ENCODE assay signal across 1 cellular context in the genomic region with DNA sequence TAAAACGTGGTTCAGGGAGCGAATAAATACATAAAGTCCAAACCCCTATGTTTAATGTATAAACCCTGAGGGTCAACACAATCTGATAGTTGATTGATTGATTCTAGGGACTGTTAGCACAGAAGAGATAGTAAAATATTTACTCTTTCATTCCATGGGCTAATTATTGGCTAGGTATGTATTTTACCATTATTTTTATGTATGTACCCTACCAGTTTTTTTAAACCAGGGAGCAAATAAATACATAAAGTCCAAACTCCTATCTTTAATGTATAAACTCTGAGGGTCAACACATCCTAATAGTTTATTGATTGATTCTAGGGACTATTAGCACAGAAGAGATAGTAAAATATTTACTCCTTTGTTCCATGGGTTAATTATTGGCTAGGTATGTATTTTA.
TF ChIP-seq lines count a peak whose summit lies in the region.

No MANE protein-coding gene starts in this region.

TF ChIP-seq in HepG2, 621 proteins besides CTCF, POLR2A, EP300 and RAD21 (continued from another document and continues in another):
- TF ChIP-seq, protein P1, sequence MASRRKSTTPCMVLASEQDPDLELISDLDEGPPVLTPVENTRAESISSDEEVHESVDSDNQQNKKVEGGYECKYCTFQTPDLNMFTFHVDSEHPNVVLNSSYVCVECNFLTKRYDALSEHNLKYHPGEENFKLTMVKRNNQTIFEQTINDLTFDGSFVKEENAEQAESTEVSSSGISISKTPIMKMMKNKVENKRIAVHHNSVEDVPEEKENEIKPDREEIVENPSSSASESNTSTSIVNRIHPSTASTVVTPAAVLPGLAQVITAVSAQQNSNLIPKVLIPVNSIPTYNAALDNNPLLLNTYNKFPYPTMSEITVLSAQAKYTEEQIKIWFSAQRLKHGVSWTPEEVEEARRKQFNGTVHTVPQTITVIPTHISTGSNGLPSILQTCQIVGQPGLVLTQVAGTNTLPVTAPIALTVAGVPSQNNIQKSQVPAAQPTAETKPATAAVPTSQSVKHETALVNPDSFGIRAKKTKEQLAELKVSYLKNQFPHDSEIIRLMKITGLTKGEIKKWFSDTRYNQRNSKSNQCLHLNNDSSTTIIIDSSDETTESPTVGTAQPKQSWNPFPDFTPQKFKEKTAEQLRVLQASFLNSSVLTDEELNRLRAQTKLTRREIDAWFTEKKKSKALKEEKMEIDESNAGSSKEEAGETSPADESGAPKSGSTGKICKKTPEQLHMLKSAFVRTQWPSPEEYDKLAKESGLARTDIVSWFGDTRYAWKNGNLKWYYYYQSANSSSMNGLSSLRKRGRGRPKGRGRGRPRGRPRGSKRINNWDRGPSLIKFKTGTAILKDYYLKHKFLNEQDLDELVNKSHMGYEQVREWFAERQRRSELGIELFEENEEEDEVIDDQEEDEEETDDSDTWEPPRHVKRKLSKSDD (CRISPR knock-in tag; IDR thresholded peaks at IDR 0.05; ENCODE audit: low read depth), result no peak
- TF ChIP-seq RAD51 (IDR thresholded peaks at IDR 0.05; ENCODE audit: borderline replicate concordance) (no peak), HNF4G (IDR thresholded peaks at IDR 0.05; ENCODE audit: borderline replicate concordance, low read depth, low read length) (peak; percentile 61), HNF4G (CRISPR knock-in tag; IDR thresholded peaks at IDR 0.05; ENCODE audit: borderline replicate concordance, low read depth) (no peak), HIVEP1 (CRISPR knock-in tag; IDR thresholded peaks at IDR 0.05) (no peak), MTA1 (CRISPR knock-in tag; IDR thresholded peaks at IDR 0.05; ENCODE audit: borderline replicate concordance) (no peak), ZFP1 (CRISPR knock-in tag; IDR thresholded peaks at IDR 0.05) (no peak), KMT2A (CRISPR knock-in tag; IDR thresholded peaks at IDR 0.05) (no peak), ZNF30 (CRISPR knock-in tag; IDR thresholded peaks at IDR 0.05) (no peak), FOXK2 (IDR thresholded peaks at IDR 0.05) (no peak), ZNF121 (CRISPR knock-in tag; IDR thresholded peaks at IDR 0.05) (no peak), HMGA1 (CRISPR knock-in tag; conservative IDR thresholded peaks at IDR 0.05) (no peak), ZNF24 (IDR thresholded peaks at IDR 0.05) (no peak), JUND (CRISPR knock-in tag; IDR thresholded peaks at IDR 0.05) (no peak), DMAP1 (CRISPR knock-in tag; IDR thresholded peaks at IDR 0.05) (no peak), ZNF441 (CRISPR knock-in tag; IDR thresholded peaks at IDR 0.05; ENCODE audit: borderline replicate concordance) (no peak), ZNF879 (CRISPR knock-in tag; IDR thresholded peaks at IDR 0.05) (no peak), ZMYM4 (CRISPR knock-in tag; IDR thresholded peaks at IDR 0.05) (no peak), ZNF792 (CRISPR knock-in tag; IDR thresholded peaks at IDR 0.05) (no peak), ZNF572 (CRISPR knock-in tag; IDR thresholded peaks at IDR 0.05) (no peak), IRX3 (CRISPR knock-in tag; IDR thresholded peaks at IDR 0.05; ENCODE audit: borderline replicate concordance, low read depth) (no peak), RBM22 (optimal IDR thresholded peaks at IDR 0.05; ENCODE audit: low read length) (no peak), HMG20B (CRISPR knock-in tag; conservative IDR thresholded peaks at IDR 0.05) (0 out of 2 replicates have a peak, but pooled peaks have one; percentile 39), ZNF205 (CRISPR knock-in tag; IDR thresholded peaks at IDR 0.05) (no peak), MBD4 (IDR thresholded peaks at IDR 0.05; ENCODE audit: borderline replicate concordance, low read length) (peak; percentile 66; the same call in 1 of the 2 replicates), NFKB2 (CRISPR knock-in tag; IDR thresholded peaks at IDR 0.05; ENCODE audit: borderline replicate concordance) (no peak)
- TF ChIP-seq, protein P2, sequence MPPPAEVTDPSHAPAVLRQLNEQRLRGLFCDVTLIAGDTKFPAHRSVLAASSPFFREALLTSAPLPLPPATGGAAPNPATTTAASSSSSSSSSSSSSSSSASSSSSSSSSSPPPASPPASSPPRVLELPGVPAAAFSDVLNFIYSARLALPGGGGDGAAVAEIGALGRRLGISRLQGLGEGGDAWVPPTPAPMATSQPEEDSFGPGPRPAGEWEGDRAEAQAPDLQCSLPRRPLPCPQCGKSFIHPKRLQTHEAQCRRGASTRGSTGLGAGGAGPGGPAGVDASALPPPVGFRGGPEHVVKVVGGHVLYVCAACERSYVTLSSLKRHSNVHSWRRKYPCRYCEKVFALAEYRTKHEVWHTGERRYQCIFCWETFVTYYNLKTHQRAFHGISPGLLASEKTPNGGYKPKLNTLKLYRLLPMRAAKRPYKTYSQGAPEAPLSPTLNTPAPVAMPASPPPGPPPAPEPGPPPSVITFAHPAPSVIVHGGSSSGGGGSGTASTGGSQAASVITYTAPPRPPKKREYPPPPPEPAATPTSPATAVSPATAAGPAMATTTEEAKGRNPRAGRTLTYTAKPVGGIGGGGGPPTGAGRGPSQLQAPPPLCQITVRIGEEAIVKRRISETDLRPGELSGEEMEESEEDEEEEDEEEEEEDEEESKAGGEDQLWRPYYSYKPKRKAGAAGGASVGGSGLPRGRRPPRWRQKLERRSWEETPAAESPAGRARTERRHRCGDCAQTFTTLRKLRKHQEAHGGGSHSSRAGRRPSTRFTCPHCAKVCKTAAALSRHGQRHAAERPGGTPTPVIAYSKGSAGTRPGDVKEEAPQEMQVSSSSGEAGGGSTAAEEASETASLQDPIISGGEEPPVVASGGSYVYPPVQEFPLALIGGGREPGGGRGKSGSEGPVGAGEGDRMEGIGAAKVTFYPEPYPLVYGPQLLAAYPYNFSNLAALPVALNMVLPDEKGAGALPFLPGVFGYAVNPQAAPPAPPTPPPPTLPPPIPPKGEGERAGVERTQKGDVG (CRISPR knock-in tag; IDR thresholded peaks at IDR 0.05; ENCODE audit: borderline replicate concordance), result no peak
- TF ChIP-seq, protein P3, sequence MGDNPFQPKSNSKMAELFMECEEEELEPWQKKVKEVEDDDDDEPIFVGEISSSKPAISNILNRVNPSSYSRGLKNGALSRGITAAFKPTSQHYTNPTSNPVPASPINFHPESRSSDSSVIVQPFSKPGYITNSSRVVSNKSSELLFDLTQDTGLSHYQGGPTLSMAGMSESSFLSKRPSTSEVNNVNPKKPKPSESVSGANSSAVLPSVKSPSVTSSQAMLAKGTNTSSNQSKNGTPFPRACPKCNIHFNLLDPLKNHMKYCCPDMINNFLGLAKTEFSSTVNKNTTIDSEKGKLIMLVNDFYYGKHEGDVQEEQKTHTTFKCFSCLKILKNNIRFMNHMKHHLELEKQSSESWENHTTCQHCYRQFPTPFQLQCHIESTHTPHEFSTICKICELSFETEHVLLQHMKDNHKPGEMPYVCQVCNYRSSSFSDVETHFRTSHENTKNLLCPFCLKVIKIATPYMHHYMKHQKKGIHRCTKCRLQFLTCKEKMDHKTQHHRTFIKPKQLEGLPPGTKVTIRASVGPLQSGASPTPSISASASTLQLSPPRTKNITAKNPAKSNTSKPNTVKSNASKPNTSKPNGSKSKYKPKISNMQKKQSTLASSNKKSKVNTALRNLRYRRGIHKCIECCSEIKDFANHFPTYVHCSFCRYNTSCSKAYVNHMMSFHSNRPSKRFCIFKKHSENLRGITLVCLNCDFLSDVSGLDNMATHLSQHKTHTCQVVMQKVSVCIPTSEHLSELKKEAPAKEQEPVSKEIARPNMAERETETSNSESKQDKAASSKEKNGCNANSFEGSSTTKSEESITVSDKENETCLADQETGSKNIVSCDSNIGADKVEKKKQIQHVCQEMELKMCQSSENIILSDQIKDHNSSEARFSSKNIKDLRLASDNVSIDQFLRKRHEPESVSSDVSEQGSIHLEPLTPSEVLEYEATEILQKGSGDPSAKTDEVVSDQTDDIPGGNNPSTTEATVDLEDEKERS (CRISPR knock-in tag; IDR thresholded peaks at IDR 0.05), result no peak
- TF ChIP-seq, protein P4, sequence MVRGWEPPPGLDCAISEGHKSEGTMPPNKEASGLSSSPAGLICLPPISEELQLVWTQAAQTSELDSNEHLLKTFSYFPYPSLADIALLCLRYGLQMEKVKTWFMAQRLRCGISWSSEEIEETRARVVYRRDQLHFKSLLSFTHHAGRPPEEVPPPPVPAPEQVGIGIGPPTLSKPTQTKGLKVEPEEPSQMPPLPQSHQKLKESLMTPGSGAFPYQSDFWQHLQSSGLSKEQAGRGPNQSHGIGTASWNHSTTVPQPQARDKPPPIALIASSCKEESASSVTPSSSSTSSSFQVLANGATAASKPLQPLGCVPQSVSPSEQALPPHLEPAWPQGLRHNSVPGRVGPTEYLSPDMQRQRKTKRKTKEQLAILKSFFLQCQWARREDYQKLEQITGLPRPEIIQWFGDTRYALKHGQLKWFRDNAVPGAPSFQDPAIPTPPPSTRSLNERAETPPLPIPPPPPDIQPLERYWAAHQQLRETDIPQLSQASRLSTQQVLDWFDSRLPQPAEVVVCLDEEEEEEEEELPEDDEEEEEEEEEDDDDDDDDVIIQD (CRISPR knock-in tag; IDR thresholded peaks at IDR 0.05; ENCODE audit: low read depth), result no peak
- TF ChIP-seq, protein P5, sequence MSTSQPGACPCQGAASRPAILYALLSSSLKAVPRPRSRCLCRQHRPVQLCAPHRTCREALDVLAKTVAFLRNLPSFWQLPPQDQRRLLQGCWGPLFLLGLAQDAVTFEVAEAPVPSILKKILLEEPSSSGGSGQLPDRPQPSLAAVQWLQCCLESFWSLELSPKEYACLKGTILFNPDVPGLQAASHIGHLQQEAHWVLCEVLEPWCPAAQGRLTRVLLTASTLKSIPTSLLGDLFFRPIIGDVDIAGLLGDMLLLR (CRISPR knock-in tag; IDR thresholded peaks at IDR 0.05), result no peak
- TF ChIP-seq, protein P6, sequence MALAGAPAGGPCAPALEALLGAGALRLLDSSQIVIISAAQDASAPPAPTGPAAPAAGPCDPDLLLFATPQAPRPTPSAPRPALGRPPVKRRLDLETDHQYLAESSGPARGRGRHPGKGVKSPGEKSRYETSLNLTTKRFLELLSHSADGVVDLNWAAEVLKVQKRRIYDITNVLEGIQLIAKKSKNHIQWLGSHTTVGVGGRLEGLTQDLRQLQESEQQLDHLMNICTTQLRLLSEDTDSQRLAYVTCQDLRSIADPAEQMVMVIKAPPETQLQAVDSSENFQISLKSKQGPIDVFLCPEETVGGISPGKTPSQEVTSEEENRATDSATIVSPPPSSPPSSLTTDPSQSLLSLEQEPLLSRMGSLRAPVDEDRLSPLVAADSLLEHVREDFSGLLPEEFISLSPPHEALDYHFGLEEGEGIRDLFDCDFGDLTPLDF (CRISPR knock-in tag; IDR thresholded peaks at IDR 0.05), result no peak
- TF ChIP-seq, protein P7, sequence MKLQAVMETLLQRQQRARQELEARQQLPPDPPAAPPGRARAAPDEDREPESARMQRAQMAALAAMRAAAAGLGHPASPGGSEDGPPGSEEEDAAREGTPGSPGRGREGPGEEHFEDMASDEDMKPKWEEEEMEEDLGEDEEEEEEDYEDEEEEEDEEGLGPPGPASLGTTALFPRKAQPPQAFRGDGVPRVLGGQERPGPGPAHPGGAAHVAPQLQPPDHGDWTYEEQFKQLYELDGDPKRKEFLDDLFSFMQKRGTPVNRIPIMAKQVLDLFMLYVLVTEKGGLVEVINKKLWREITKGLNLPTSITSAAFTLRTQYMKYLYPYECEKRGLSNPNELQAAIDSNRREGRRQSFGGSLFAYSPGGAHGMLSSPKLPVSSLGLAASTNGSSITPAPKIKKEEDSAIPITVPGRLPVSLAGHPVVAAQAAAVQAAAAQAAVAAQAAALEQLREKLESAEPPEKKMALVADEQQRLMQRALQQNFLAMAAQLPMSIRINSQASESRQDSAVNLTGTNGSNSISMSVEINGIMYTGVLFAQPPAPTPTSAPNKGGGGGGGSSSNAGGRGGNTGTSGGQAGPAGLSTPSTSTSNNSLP (IDR thresholded peaks at IDR 0.05; ENCODE audit: low read depth, low read length), result peak; percentile 98
- TF ChIP-seq, protein P8, sequence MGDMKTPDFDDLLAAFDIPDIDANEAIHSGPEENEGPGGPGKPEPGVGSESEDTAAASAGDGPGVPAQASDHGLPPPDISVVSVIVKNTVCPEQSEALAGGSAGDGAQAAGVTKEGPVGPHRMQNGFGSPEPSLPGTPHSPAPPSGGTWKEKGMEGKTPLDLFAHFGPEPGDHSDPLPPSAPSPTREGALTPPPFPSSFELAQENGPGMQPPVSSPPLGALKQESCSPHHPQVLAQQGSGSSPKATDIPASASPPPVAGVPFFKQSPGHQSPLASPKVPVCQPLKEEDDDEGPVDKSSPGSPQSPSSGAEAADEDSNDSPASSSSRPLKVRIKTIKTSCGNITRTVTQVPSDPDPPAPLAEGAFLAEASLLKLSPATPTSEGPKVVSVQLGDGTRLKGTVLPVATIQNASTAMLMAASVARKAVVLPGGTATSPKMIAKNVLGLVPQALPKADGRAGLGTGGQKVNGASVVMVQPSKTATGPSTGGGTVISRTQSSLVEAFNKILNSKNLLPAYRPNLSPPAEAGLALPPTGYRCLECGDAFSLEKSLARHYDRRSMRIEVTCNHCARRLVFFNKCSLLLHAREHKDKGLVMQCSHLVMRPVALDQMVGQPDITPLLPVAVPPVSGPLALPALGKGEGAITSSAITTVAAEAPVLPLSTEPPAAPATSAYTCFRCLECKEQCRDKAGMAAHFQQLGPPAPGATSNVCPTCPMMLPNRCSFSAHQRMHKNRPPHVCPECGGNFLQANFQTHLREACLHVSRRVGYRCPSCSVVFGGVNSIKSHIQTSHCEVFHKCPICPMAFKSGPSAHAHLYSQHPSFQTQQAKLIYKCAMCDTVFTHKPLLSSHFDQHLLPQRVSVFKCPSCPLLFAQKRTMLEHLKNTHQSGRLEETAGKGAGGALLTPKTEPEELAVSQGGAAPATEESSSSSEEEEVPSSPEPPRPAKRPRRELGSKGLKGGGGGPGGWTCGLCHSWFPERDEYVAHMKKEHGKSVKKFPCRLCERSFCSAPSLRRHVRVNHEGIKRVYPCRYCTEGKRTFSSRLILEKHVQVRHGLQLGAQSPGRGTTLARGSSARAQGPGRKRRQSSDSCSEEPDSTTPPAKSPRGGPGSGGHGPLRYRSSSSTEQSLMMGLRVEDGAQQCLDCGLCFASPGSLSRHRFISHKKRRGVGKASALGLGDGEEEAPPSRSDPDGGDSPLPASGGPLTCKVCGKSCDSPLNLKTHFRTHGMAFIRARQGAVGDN (CRISPR knock-in tag; IDR thresholded peaks at IDR 0.05), result no peak
- TF ChIP-seq, protein P9, sequence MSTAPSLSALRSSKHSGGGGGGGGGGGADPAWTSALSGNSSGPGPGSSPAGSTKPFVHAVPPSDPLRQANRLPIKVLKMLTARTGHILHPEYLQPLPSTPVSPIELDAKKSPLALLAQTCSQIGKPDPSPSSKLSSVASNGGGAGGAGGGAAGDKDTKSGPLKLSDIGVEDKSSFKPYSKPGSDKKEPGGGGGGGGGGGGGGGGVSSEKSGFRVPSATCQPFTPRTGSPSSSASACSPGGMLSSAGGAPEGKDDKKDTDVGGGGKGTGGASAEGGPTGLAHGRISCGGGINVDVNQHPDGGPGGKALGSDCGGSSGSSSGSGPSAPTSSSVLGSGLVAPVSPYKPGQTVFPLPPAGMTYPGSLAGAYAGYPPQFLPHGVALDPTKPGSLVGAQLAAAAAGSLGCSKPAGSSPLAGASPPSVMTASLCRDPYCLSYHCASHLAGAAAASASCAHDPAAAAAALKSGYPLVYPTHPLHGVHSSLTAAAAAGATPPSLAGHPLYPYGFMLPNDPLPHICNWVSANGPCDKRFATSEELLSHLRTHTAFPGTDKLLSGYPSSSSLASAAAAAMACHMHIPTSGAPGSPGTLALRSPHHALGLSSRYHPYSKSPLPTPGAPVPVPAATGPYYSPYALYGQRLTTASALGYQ (CRISPR knock-in tag; IDR thresholded peaks at IDR 0.05), result peak; percentile 81
- TF ChIP-seq, protein P10, sequence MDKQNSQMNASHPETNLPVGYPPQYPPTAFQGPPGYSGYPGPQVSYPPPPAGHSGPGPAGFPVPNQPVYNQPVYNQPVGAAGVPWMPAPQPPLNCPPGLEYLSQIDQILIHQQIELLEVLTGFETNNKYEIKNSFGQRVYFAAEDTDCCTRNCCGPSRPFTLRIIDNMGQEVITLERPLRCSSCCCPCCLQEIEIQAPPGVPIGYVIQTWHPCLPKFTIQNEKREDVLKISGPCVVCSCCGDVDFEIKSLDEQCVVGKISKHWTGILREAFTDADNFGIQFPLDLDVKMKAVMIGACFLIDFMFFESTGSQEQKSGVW (CRISPR knock-in tag; IDR thresholded peaks at IDR 0.05; ENCODE audit: borderline replicate concordance), result no peak
- TF ChIP-seq, protein P11, sequence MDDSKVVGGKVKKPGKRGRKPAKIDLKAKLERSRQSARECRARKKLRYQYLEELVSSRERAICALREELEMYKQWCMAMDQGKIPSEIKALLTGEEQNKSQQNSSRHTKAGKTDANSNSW (CRISPR knock-in tag; IDR thresholded peaks at IDR 0.05; ENCODE audit: borderline replicate concordance), result no peak
